ENCODE assay signal across 15 cellular contexts in genomic region chr2:120434909-120435308, GRCh38.
A peak's percentile ranks its signal among the peaks of the same experiment; 100 is the strongest.
DNase-seq lines count a peak whose midpoint lies in the region; ATAC-seq and TF ChIP-seq lines count a peak whose summit lies in the region.
"Had no signal": no experiment of that assay in that cellular context is flagged by ENCODE, and none has a peak within 500 bp of the region (broad histone marks: within the 10 kb centered on the region; RNA-seq: fewer than 3 reads in every experiment).

No MANE protein-coding gene starts in this region.

- H3K4me2 ChIP-seq in neural progenitor cell (peak overlapping the region; percentile 10), Karpas-422 (ENCODE audit: low read depth, low read length, poor library complexity, severe bottlenecking) (no peak overlapping the region)
- H3K4me2 ChIP-seq: BLaER1 had no signal

- H3K9ac ChIP-seq in endodermal cell (ENCODE audit: extremely low read depth, low read length, poor library complexity, severe bottlenecking) (no peak overlapping the region), neural progenitor cell (no peak overlapping the region), Karpas-422 (ENCODE audit: low read length) (no peak overlapping the region)
- H3K9ac ChIP-seq: BLaER1 had no signal

- no peak for ATAC-seq in activated CD8-positive, alpha-beta memory T cell treated with anti-CD3 and anti-CD28 coated beads, Interleukin-2, amount 10 ng/mL, durations not matched to agents 7 days and 5 days
- ATAC-seq: SK-N-SH treated with all-trans-retinoic acid at 6 μM for 48 hours had no signal

- 61 to 71% methylated on average over 7 to 12 of the region's 12 CpGs for WGBS in endodermal cell (ENCODE audit: insufficient coverage in 1 of 2, insufficient read length in 1 of 2), 2 experiments

- TF ChIP-seq CTCF in endodermal cell (conservative IDR thresholded peaks at IDR 0.05), result no peak
- no peak for TF ChIP-seq CTCF in neural progenitor cell (IDR thresholded peaks at IDR 0.05)
- TF ChIP-seq CTCF in type B pancreatic cell (conservative IDR thresholded peaks at IDR 0.05), result no peak
- no peak for TF ChIP-seq CTCF in MCF 10A (IDR thresholded peaks at IDR 0.05; ENCODE audit: unreplicated experiment)

- H3K9me3 Mint-ChIP-seq in activated CD8-positive, alpha-beta memory T cell treated with anti-CD3 and anti-CD28 coated beads, Interleukin-2, amount 10 ng/mL, durations not matched to agents 7 days and 5 days (ENCODE audit: low read depth), result no peaks in the 10 kb centered on the region
- H3K9me3 Mint-ChIP-seq in endodermal cell (no peaks in the 10 kb centered on the region), neural progenitor cell (no peaks in the 10 kb centered on the region), type B pancreatic cell (no peaks in the 10 kb centered on the region), MCF 10A (ENCODE audit: unreplicated experiment) (no peaks in the 10 kb centered on the region)
- H3K9me3 Mint-ChIP-seq: CD8-positive, alpha-beta memory T cell; HFFc6 had no signal

- no peak overlapping the region for H3K4me3 Mint-ChIP-seq in activated CD8-positive, alpha-beta memory T cell treated with anti-CD3 and anti-CD28 coated beads, Interleukin-2, amount 10 ng/mL, durations not matched to agents 7 days and 5 days
- H3K4me3 Mint-ChIP-seq in endodermal cell, result no peak overlapping the region
- no peak overlapping the region for H3K4me3 Mint-ChIP-seq in neural progenitor cell
- H3K4me3 Mint-ChIP-seq in type B pancreatic cell, result no peak overlapping the region
- H3K4me3 Mint-ChIP-seq in MCF 10A (ENCODE audit: unreplicated experiment), result no peak overlapping the region
- H3K4me3 Mint-ChIP-seq: CD8-positive, alpha-beta memory T cell; HFFc6 had no signal

- H4K20me1 ChIP-seq in neural progenitor cell (ENCODE audit: low read depth), result peaks cover 11% of the 10 kb centered on the region
- H4K20me1 ChIP-seq in Karpas-422 (ENCODE audit: insufficient read depth, low read depth, low read length), result no peaks in the 10 kb centered on the region
- H4K20me1 ChIP-seq: BLaER1 had no signal

- H3K79me2 ChIP-seq in neural progenitor cell (ENCODE audit: low read depth) (no peaks in the 10 kb centered on the region), Karpas-422 (ENCODE audit: low read length) (no peaks in the 10 kb centered on the region)

- H3K4me1 ChIP-seq in endodermal cell (ENCODE audit: control insufficient read depth, insufficient read depth, low read length) (no peaks in the 10 kb centered on the region), neural progenitor cell (peaks cover 7% of the 10 kb centered on the region), Karpas-422 (ENCODE audit: low read length) (peaks cover 47% of the 10 kb centered on the region)

- peaks cover 42% of the 10 kb centered on the region for H3K27me3 ChIP-seq in endodermal cell (ENCODE audit: control insufficient read depth, insufficient read depth, low read length, poor library complexity, severe bottlenecking)
- peaks cover 97% of the 10 kb centered on the region for H3K27me3 ChIP-seq in neural progenitor cell
- H3K27me3 ChIP-seq in Karpas-422 (ENCODE audit: low read length), result no peaks in the 10 kb centered on the region

- BruUV-seq in MCF 10A (replicated peaks; lab: Mats Ljungman, UMichigan), result no TSS peak

- H3K36me3 ChIP-seq in endodermal cell (ENCODE audit: control insufficient read depth, insufficient read depth, low read length) (no peaks in the 10 kb centered on the region), neural progenitor cell (no peaks in the 10 kb centered on the region), Karpas-422 (ENCODE audit: insufficient read depth, low read length) (no peaks in the 10 kb centered on the region)
- H3K36me3 ChIP-seq: BLaER1 had no signal

- H3F3A ChIP-seq in neural progenitor cell (ENCODE audit: low read depth), result no peaks in the 10 kb centered on the region

- H3K9me3 ChIP-seq in endodermal cell (ENCODE audit: control insufficient read depth, low read length) (no peaks in the 10 kb centered on the region), neural progenitor cell (ENCODE audit: low read depth) (no peaks in the 10 kb centered on the region), Karpas-422 (ENCODE audit: low read length) (no peaks in the 10 kb centered on the region)
- H3K9me3 ChIP-seq: BLaER1 had no signal

- CTCF ChIA-PET in activated CD8-positive, alpha-beta memory T cell treated with anti-CD3 and anti-CD28 coated beads, Interleukin-2, amount 10 ng/mL, durations not matched to agents 7 days and 5 days (lab: Charles Lee), result no interaction called here
- CTCF ChIA-PET in MCF 10A (lab: Yijun Ruan, JAX), result interaction anchor here (0.6 to 0.7 kb wide), 2 partner anchors 36 to 1634 kb away, joined by 3 to 4 read pairs; no protein-coding TSS in a partner anchor

- peak; percentile 33 for DNase-seq in activated CD8-positive, alpha-beta memory T cell treated with anti-CD3 and anti-CD28 coated beads, Interleukin-2, amount 50 U/mL, for 48 hours
- DNase-seq in activated CD8-positive, alpha-beta memory T cell treated with anti-CD3 and anti-CD28 coated beads, Interleukin-2, amount 10 ng/mL, durations not matched to agents 7 days and 5 days, result no peak
- DNase-seq in endodermal cell (peak; percentile 49), neural progenitor cell (ENCODE audit: low spot score) (no peak), type B pancreatic cell (ENCODE audit: extremely low spot score, unreplicated experiment) (peak; percentile 50), GM19238 (ENCODE audit: insufficient read length, low spot score) (no peak), MCF 10A (ENCODE audit: unreplicated experiment) (no peak), Karpas-422 (no peak)
- DNase-seq: CD8-positive, alpha-beta memory T cell; HFFc6; NCI-H1105; NCI-H2081 treated with DMSO at 0.1 percent for 48 hours; SHP77 treated with DMSO at 0.1 percent for 48 hours had no signal

- H3K27me3 Mint-ChIP-seq in activated CD8-positive, alpha-beta memory T cell treated with anti-CD3 and anti-CD28 coated beads, Interleukin-2, amount 10 ng/mL, durations not matched to agents 7 days and 5 days, result peaks cover 12% of the 10 kb centered on the region
- H3K27me3 Mint-ChIP-seq in endodermal cell (ENCODE audit: insufficient read depth) (peaks cover 36% of the 10 kb centered on the region), neural progenitor cell (ENCODE audit: insufficient read depth, low read depth) (peaks cover 27% of the 10 kb centered on the region), type B pancreatic cell (peaks cover 16% of the 10 kb centered on the region), MCF 10A (ENCODE audit: insufficient read depth, unreplicated experiment) (no peaks in the 10 kb centered on the region)

- H3K4me1 Mint-ChIP-seq in activated CD8-positive, alpha-beta memory T cell treated with anti-CD3 and anti-CD28 coated beads, Interleukin-2, amount 10 ng/mL, durations not matched to agents 7 days and 5 days, result no peaks in the 10 kb centered on the region
- H3K4me1 Mint-ChIP-seq in endodermal cell (peaks cover 3% of the 10 kb centered on the region), neural progenitor cell (peaks cover 9% of the 10 kb centered on the region), type B pancreatic cell (ENCODE audit: unreplicated experiment) (peaks cover 7% of the 10 kb centered on the region), MCF 10A (ENCODE audit: insufficient read depth, unreplicated experiment) (peaks cover 8% of the 10 kb centered on the region)
- H3K4me1 Mint-ChIP-seq: CD8-positive, alpha-beta memory T cell had no signal

- H3K9me2 ChIP-seq in Karpas-422 (replicated peaks; ENCODE audit: insufficient read depth, low read length), result no peaks in the 10 kb centered on the region

- H3K4me3 ChIP-seq in endodermal cell (ENCODE audit: low read length) (no peak overlapping the region), neural progenitor cell (no peak overlapping the region), Karpas-422 (ENCODE audit: low read length) (no peak overlapping the region)
- H3K4me3 ChIP-seq: BLaER1 had no signal

- H2AFZ ChIP-seq in neural progenitor cell (replicated peaks) (no peak overlapping the region), Karpas-422 (ENCODE audit: low read length) (no peak overlapping the region)

- POLR2A ChIA-PET in MCF 10A (lab: Yijun Ruan, JAX), result no interaction called here

- intact Hi-C loops in MCF 10A (cut with micrococcal nuclease), result no loop called here

- H3K36me3 Mint-ChIP-seq in activated CD8-positive, alpha-beta memory T cell treated with anti-CD3 and anti-CD28 coated beads, Interleukin-2, amount 10 ng/mL, durations not matched to agents 7 days and 5 days, result no peaks in the 10 kb centered on the region
- H3K36me3 Mint-ChIP-seq in endodermal cell (ENCODE audit: low read depth) (no peaks in the 10 kb centered on the region), neural progenitor cell (no peaks in the 10 kb centered on the region), type B pancreatic cell (no peaks in the 10 kb centered on the region), MCF 10A (ENCODE audit: insufficient read depth, unreplicated experiment) (peaks cover 6% of the 10 kb centered on the region)
- H3K36me3 Mint-ChIP-seq: CD8-positive, alpha-beta memory T cell had no signal

- no peak overlapping the region for H3K27ac ChIP-seq in endodermal cell (ENCODE audit: low read depth, low read length)
- H3K27ac ChIP-seq in neural progenitor cell, result no peak overlapping the region
- no peak overlapping the region for H3K27ac ChIP-seq in Karpas-422 (ENCODE audit: low read length)
- H3K27ac ChIP-seq: BLaER1 had no signal

- H3K27ac Mint-ChIP-seq in activated CD8-positive, alpha-beta memory T cell treated with anti-CD3 and anti-CD28 coated beads, Interleukin-2, amount 10 ng/mL, durations not matched to agents 7 days and 5 days, result no peak overlapping the region
- no peak overlapping the region for H3K27ac Mint-ChIP-seq in endodermal cell
- no peak overlapping the region for H3K27ac Mint-ChIP-seq in neural progenitor cell
- H3K27ac Mint-ChIP-seq in type B pancreatic cell, result no peak overlapping the region
- no peak overlapping the region for H3K27ac Mint-ChIP-seq in MCF 10A (ENCODE audit: low read depth, unreplicated experiment)
- H3K27ac Mint-ChIP-seq: CD8-positive, alpha-beta memory T cell; HFFc6 had no signal

Comparison
In these comparisons a context has a peak if more than half of its experiments do, and no peak if none do; other contexts are left out.
1. DNase-seq: peak in activated CD8-positive, alpha-beta memory T cell treated with anti-CD3 and anti-CD28 coated beads, Interleukin-2, amount 50 U/mL, for 48 hours (single experiment), endodermal cell (single experiment) and type B pancreatic cell (single experiment); none in activated CD8-positive, alpha-beta memory T cell treated with anti-CD3 and anti-CD28 coated beads, Interleukin-2, amount 10 ng/mL, durations not matched to agents 7 days and 5 days (single experiment), neural progenitor cell (single experiment), GM19238 (single experiment), MCF 10A (single experiment) and Karpas-422 (single experiment).